ENCODE assay signal across 15 cellular contexts in the genomic region with DNA sequence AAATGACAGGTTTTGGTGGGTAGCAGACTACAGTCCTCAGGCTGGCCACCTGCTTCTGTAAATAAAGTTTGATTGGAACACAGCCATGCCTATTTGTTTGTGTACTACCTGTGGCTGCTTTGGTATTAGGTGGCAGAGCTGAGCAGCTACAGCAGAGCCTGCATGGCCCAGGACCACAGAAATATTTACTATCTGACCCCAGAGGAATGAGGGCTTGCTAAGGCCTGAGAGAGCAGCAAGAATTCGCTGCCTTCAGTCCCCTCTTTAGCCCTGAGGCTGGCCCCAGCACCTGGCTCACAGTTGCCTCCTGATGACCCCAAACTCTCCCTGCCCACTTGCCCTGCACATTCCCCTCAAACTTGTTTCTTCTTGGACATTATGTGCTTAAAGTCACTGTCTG. TPM values are rescaled to one million over a fixed set of nuclear protein-coding genes. Genes with fewer than 3 reads are reported as not detected.
DNase-seq lines count a peak whose midpoint lies in the region; ATAC-seq lines count a peak whose summit lies in the region.
"Had no signal": no experiment of that assay in that cellular context is flagged by ENCODE, and none has a peak within 500 bp of the region (broad histone marks: within the 10 kb centered on the region; RNA-seq: fewer than 3 reads in every experiment).

No MANE protein-coding gene starts in this region.

- peaks cover 3% of the 10 kb centered on the region for H3K9me3 Mint-ChIP-seq in activated CD4-positive, alpha-beta T cell treated with anti-CD3 and anti-CD28 coated beads, Interleukin-2, amount 10 ng/mL, durations not matched to agents 24 days and 14 days
- H3K9me3 Mint-ChIP-seq in activated CD4-positive, alpha-beta T cell treated with anti-CD3 and anti-CD28 coated beads for 36 hours (ENCODE audit: low read depth): no peaks in the 10 kb centered on the region
- H3K9me3 Mint-ChIP-seq in stimulated activated memory B cell treated with anti-CD40 and anti-IgM and Interleukin-4, amounts not matched to agents 10 μg/mL and 1 μg/mL and 100 μg/mL, for 72 hours: no peaks in the 10 kb centered on the region
- H3K9me3 Mint-ChIP-seq: activated naive CD8-positive, alpha-beta T cell treated with anti-CD3 and anti-CD28 coated beads, Interleukin-2, amount 50 U/mL, for 24 hours; type B pancreatic cell; WTC11 had no signal

- CTCF ChIA-PET in activated CD4-positive, alpha-beta T cell treated with anti-CD3 and anti-CD28 coated beads for 36 hours (lab: Charles Lee): interaction anchor here (0.6 kb wide), 2 partner anchors 45 to 263 kb away, joined by 3 to 4 read pairs; no protein-coding TSS in a partner anchor

- intact Hi-C loops in activated CD4-positive, alpha-beta T cell treated with anti-CD3 and anti-CD28 coated beads, Interleukin-2, amount 10 ng/mL, durations not matched to agents 24 days and 14 days (cut with micrococcal nuclease): no loop called here
- intact Hi-C loops in activated CD4-positive, alpha-beta T cell treated with anti-CD3 and anti-CD28 coated beads for 36 hours (cut with DNase I, micrococcal nuclease): loop anchor here in 1 of 2 experiments (10.0 kb wide), 1 partner anchor 348 kb away; no protein-coding TSS in a partner anchor

- no peak for ATAC-seq in activated CD4-positive, alpha-beta T cell treated with anti-CD3 and anti-CD28 coated beads for 36 hours
- peak; percentile 39 for ATAC-seq in left lobe of liver
- no peak for ATAC-seq in stimulated activated memory B cell treated with anti-CD40 and anti-IgM and Interleukin-4, amounts not matched to agents 10 μg/mL and 1 μg/mL and 100 μg/mL, for 72 hours
- no peak for ATAC-seq in GM21390 (IDR thresholded peaks at IDR 0.05; ENCODE audit: unreplicated experiment)
- ATAC-seq: activated naive CD8-positive, alpha-beta T cell treated with anti-CD3 and anti-CD28 coated beads, Interleukin-2, amount 50 U/mL, for 24 hours; WTC11 had no signal

- no peak overlapping the region for H3K4me3 Mint-ChIP-seq in activated CD4-positive, alpha-beta T cell treated with anti-CD3 and anti-CD28 coated beads, Interleukin-2, amount 10 ng/mL, durations not matched to agents 24 days and 14 days
- H3K4me3 Mint-ChIP-seq in activated CD4-positive, alpha-beta T cell treated with anti-CD3 and anti-CD28 coated beads for 36 hours: no peak overlapping the region
- no peak overlapping the region for H3K4me3 Mint-ChIP-seq in stimulated activated memory B cell treated with anti-CD40 and anti-IgM and Interleukin-4, amounts not matched to agents 10 μg/mL and 1 μg/mL and 100 μg/mL, for 72 hours
- H3K4me3 Mint-ChIP-seq: activated naive CD8-positive, alpha-beta T cell treated with anti-CD3 and anti-CD28 coated beads, Interleukin-2, amount 50 U/mL, for 24 hours; type B pancreatic cell; WTC11 had no signal

- POLR2A ChIA-PET in activated CD4-positive, alpha-beta T cell treated with anti-CD3 and anti-CD28 coated beads for 36 hours (lab: Charles Lee): interaction anchor here (0.6 kb wide), 1 partner anchor 127 kb away, joined by 3 read pairs; no protein-coding TSS in a partner anchor

- peak; percentile 52 for DNase-seq in activated CD4-positive, alpha-beta T cell treated with anti-CD3 and anti-CD28 coated beads, Interleukin-2, amount 10 ng/mL, durations not matched to agents 24 days and 14 days
- no peak for DNase-seq in activated CD4-positive, alpha-beta T cell treated with anti-CD3 and anti-CD28 coated beads for 36 hours
- DNase-seq in NCI-H1105 treated with DMSO at 0.1 percent for 48 hours (lab: John Stamatoyannopoulos, UW) (peak; percentile 15), left lobe of liver (ENCODE audit: low spot score) (no peak), NCI-H146 treated with DMSO at 0.1 percent for 48 hours (lab: John Stamatoyannopoulos, UW; ENCODE audit: unreplicated experiment) (no peak), cerebellar nuclear complex (lab: John Stamatoyannopoulos, UW) (no peak)
- DNase-seq: activated naive CD8-positive, alpha-beta T cell treated with anti-CD3 and anti-CD28 coated beads, Interleukin-2, amount 50 U/mL, for 24 hours; EL; NCI-H1694; NCI-H510A treated with DMSO at 0.1 percent for 48 hours; SIG-M5 had no signal

- no peak overlapping the region for H3K27ac Mint-ChIP-seq in activated CD4-positive, alpha-beta T cell treated with anti-CD3 and anti-CD28 coated beads, Interleukin-2, amount 10 ng/mL, durations not matched to agents 24 days and 14 days
- H3K27ac Mint-ChIP-seq in activated CD4-positive, alpha-beta T cell treated with anti-CD3 and anti-CD28 coated beads for 36 hours: no peak overlapping the region
- H3K27ac Mint-ChIP-seq in stimulated activated memory B cell treated with anti-CD40 and anti-IgM and Interleukin-4, amounts not matched to agents 10 μg/mL and 1 μg/mL and 100 μg/mL, for 72 hours: peak overlapping the region; percentile 99
- H3K27ac Mint-ChIP-seq: type B pancreatic cell, WTC11 had no signal

- no peaks in the 10 kb centered on the region for H3K27me3 Mint-ChIP-seq in activated CD4-positive, alpha-beta T cell treated with anti-CD3 and anti-CD28 coated beads, Interleukin-2, amount 10 ng/mL, durations not matched to agents 24 days and 14 days
- H3K27me3 Mint-ChIP-seq in activated CD4-positive, alpha-beta T cell treated with anti-CD3 and anti-CD28 coated beads for 36 hours: no peaks in the 10 kb centered on the region
- H3K27me3 Mint-ChIP-seq in stimulated activated memory B cell treated with anti-CD40 and anti-IgM and Interleukin-4, amounts not matched to agents 10 μg/mL and 1 μg/mL and 100 μg/mL, for 72 hours: no peaks in the 10 kb centered on the region
- H3K27me3 Mint-ChIP-seq: activated naive CD8-positive, alpha-beta T cell treated with anti-CD3 and anti-CD28 coated beads, Interleukin-2, amount 50 U/mL, for 24 hours; type B pancreatic cell had no signal

- H3K36me3 Mint-ChIP-seq in activated CD4-positive, alpha-beta T cell treated with anti-CD3 and anti-CD28 coated beads, Interleukin-2, amount 10 ng/mL, durations not matched to agents 24 days and 14 days (ENCODE audit: low read depth): peaks cover 69% of the 10 kb centered on the region
- H3K36me3 Mint-ChIP-seq in activated CD4-positive, alpha-beta T cell treated with anti-CD3 and anti-CD28 coated beads for 36 hours (ENCODE audit: low read depth): peaks cover 62% of the 10 kb centered on the region
- H3K36me3 Mint-ChIP-seq in stimulated activated memory B cell treated with anti-CD40 and anti-IgM and Interleukin-4, amounts not matched to agents 10 μg/mL and 1 μg/mL and 100 μg/mL, for 72 hours: peaks cover 70% of the 10 kb centered on the region

- peaks cover 28% of the 10 kb centered on the region for H3K4me1 Mint-ChIP-seq in activated CD4-positive, alpha-beta T cell treated with anti-CD3 and anti-CD28 coated beads, Interleukin-2, amount 10 ng/mL, durations not matched to agents 24 days and 14 days
- H3K4me1 Mint-ChIP-seq in activated CD4-positive, alpha-beta T cell treated with anti-CD3 and anti-CD28 coated beads for 36 hours: peaks cover 13% of the 10 kb centered on the region
- peaks cover 24% of the 10 kb centered on the region for H3K4me1 Mint-ChIP-seq in stimulated activated memory B cell treated with anti-CD40 and anti-IgM and Interleukin-4, amounts not matched to agents 10 μg/mL and 1 μg/mL and 100 μg/mL, for 72 hours
- H3K4me1 Mint-ChIP-seq: WTC11 had no signal

RNA-seq across cellular contexts. Expression of gene POLR1A, which starts 32.5 kb away (rescaled TPM):
- total RNA-seq in activated CD4-positive, alpha-beta T cell treated with anti-CD3 and anti-CD28 coated beads, Interleukin-2, amount 10 ng/mL, durations not matched to agents 24 days and 14 days: 66.8 and 73.5 TPM in 2 replicates
- 10 to 100 TPM; 38.1 to 45.5 TPM for total RNA-seq in activated CD4-positive, alpha-beta T cell treated with anti-CD3 and anti-CD28 coated beads for 36 hours
- 12.1 TPM for total RNA-seq in left lobe of liver

RNA-seq across cellular contexts. Expression of gene PTCD3, which starts 32.8 kb away (rescaled TPM):
- 169 and 177 TPM in 2 replicates for total RNA-seq in activated CD4-positive, alpha-beta T cell treated with anti-CD3 and anti-CD28 coated beads, Interleukin-2, amount 10 ng/mL, durations not matched to agents 24 days and 14 days
- 100 to 1,000 TPM; 200 to 245 TPM for total RNA-seq in activated CD4-positive, alpha-beta T cell treated with anti-CD3 and anti-CD28 coated beads for 36 hours
- total RNA-seq in left lobe of liver: 44.9 TPM

Comparison
In these comparisons a context has a peak if more than half of its experiments do, and no peak if none do; other contexts are left out.
1. DNase-seq: peak in activated CD4-positive, alpha-beta T cell treated with anti-CD3 and anti-CD28 coated beads, Interleukin-2, amount 10 ng/mL, durations not matched to agents 24 days and 14 days (single experiment) and NCI-H1105 treated with DMSO at 0.1 percent for 48 hours (single experiment); none in activated CD4-positive, alpha-beta T cell treated with anti-CD3 and anti-CD28 coated beads for 36 hours (single experiment), left lobe of liver (single experiment), NCI-H146 treated with DMSO at 0.1 percent for 48 hours (single experiment) and cerebellar nuclear complex (0 of 2).